In genomic region chr7:106767498-106768323, GRCh38 we compare ENCODE assay signal across 8 cellular contexts.
DNase-seq lines count a peak whose midpoint lies in the region; ATAC-seq, FAIRE-seq and TF ChIP-seq lines count a peak whose summit lies in the region.

No MANE protein-coding gene starts in this region.

- H3K27me3 Mint-ChIP-seq in activated T-helper 2 cell treated with anti-CD3 and anti-CD28 coated beads, Interferon-gamma antibody, Interleukin-2, Interleukin-4, amounts not matched to agents 10 μg/mL and 5 μg/mL and 100 μg/mL, durations not matched to agents 14 hours and 24 hours and 36 hours (ENCODE audit: low read depth), result no peaks in the 10 kb centered on the region
- no peaks in the 10 kb centered on the region for H3K27me3 Mint-ChIP-seq in osteocyte (ENCODE audit: unreplicated experiment)

- peaks cover under 1% of the 10 kb centered on the region for H3K36me3 Mint-ChIP-seq in activated T-helper 2 cell treated with anti-CD3 and anti-CD28 coated beads, Interferon-gamma antibody, Interleukin-2, Interleukin-4, amounts not matched to agents 10 μg/mL and 5 μg/mL and 100 μg/mL, durations not matched to agents 14 hours and 24 hours and 36 hours (ENCODE audit: low read depth)
- H3K36me3 Mint-ChIP-seq in osteocyte (ENCODE audit: unreplicated experiment), result no peaks in the 10 kb centered on the region

- no peak for TF ChIP-seq CTCF in right lobe of liver (IDR thresholded peaks at IDR 0.05)
- TF ChIP-seq CTCF in HepG2 (CRISPR knock-in tag; IDR thresholded peaks at IDR 0.05), result no peak
- no peak for TF ChIP-seq CTCF in osteocyte (IDR thresholded peaks at IDR 0.05)

- TF ChIP-seq EP300 in HepG2 (IDR thresholded peaks at IDR 0.05; ENCODE audit: low read depth in 2 of 2, low read length in 2 of 2) (no peak), HepG2 (CRISPR knock-in tag; IDR thresholded peaks at IDR 0.05; ENCODE audit: borderline replicate concordance) (no peak)

- peaks cover 46% of the 10 kb centered on the region for H3K4me1 Mint-ChIP-seq in activated T-helper 2 cell treated with anti-CD3 and anti-CD28 coated beads, Interferon-gamma antibody, Interleukin-2, Interleukin-4, amounts not matched to agents 10 μg/mL and 5 μg/mL and 100 μg/mL, durations not matched to agents 14 hours and 24 hours and 36 hours (ENCODE audit: low read depth)
- H3K4me1 Mint-ChIP-seq in osteocyte (ENCODE audit: unreplicated experiment), result peaks cover 39% of the 10 kb centered on the region

- peak in 3 of 4 donors; percentile 46 to 64 (median 50) for ATAC-seq in right lobe of liver
- ATAC-seq in HepG2, result no peak
- ATAC-seq in HG03066 (IDR thresholded peaks at IDR 0.05; ENCODE audit: low read depth, unreplicated experiment), result peak; percentile 65

- peaks cover 8% of the 10 kb centered on the region for H3K9me3 Mint-ChIP-seq in activated T-helper 2 cell treated with anti-CD3 and anti-CD28 coated beads, Interferon-gamma antibody, Interleukin-2, Interleukin-4, amounts not matched to agents 10 μg/mL and 5 μg/mL and 100 μg/mL, durations not matched to agents 14 hours and 24 hours and 36 hours
- H3K9me3 Mint-ChIP-seq in osteocyte (ENCODE audit: unreplicated experiment), result no peaks in the 10 kb centered on the region

- no peak for TF ChIP-seq POLR2A in right lobe of liver (IDR thresholded peaks at IDR 0.05)
- no peak for TF ChIP-seq POLR2A in HepG2 (IDR thresholded peaks at IDR 0.05; ENCODE audit: insufficient read depth in 1 of 2, low read depth in 2 of 2, low read length in 2 of 2)

- H2AFZ ChIP-seq in HepG2 (ENCODE audit: low read length), result no peak overlapping the region

- no peak for TF ChIP-seq RAD21 in HepG2 (CRISPR knock-in tag; IDR thresholded peaks at IDR 0.05)

- CTCF ChIA-PET in HepG2 (lab: Yijun Ruan, JAX; ENCODE audit: low intra/inter-chr PET ratio, low total read pairs), result no interaction called here

- H3K27ac Mint-ChIP-seq in activated T-helper 2 cell treated with anti-CD3 and anti-CD28 coated beads, Interferon-gamma antibody, Interleukin-2, Interleukin-4, amounts not matched to agents 10 μg/mL and 5 μg/mL and 100 μg/mL, durations not matched to agents 14 hours and 24 hours and 36 hours, result peak overlapping the region; percentile 76
- peak overlapping the region; percentile 66 for H3K27ac Mint-ChIP-seq in osteocyte (ENCODE audit: unreplicated experiment)

- in situ Hi-C loops in HepG2 (cut with HindIII; ENCODE audit: extremely low pct_ligation_motif_present, low pct_unique_long_range_greater_than_20kb), result no loop called here

- 59% methylated on average over 8 of the region's 8 CpGs for WGBS in right lobe of liver (ENCODE audit: insufficient coverage, low coverage, low lambda C conversion rate, missing lambda C conversion rate)
- WGBS in HepG2 (ENCODE audit: low lambda C conversion rate), result 32% methylated on average over 8 of the region's 8 CpGs

- H3K27me3 ChIP-seq in right lobe of liver (no peaks in the 10 kb centered on the region), HepG2 (ENCODE audit: control insufficient read depth in 1 of 2, insufficient read depth in 2 of 2, low read length in 2 of 2) (peaks cover 0 to 5% of the 10 kb centered on the region in 2 experiments; a peak in 1 of 5 replicates)

- no peak overlapping the region for H3K4me2 ChIP-seq in HepG2 (ENCODE audit: low read depth, low read length)

- no peak overlapping the region for H3K27ac ChIP-seq in right lobe of liver
- H3K27ac ChIP-seq in HepG2 (ENCODE audit: extremely low read length, insufficient read depth, low read length), result no peak overlapping the region

- no TSS peak for BruUV-seq in HepG2 (replicated peaks; lab: Mats Ljungman, UMichigan)

- no peaks in the 10 kb centered on the region for H3K79me2 ChIP-seq in HepG2 (ENCODE audit: insufficient read depth, low read length)

- no peak overlapping the region for H3K4me3 ChIP-seq in right lobe of liver
- H3K4me3 ChIP-seq in HepG2 (replicated peaks in 1 of 3; ENCODE audit: insufficient read depth in 1 of 3, low read depth in 2 of 3, low read length in 3 of 3), result no peak overlapping the region

- H3K36me3 ChIP-seq in right lobe of liver, result no peaks in the 10 kb centered on the region
- no peaks in the 10 kb centered on the region for H3K36me3 ChIP-seq in HepG2 (replicated peaks in 1 of 2; ENCODE audit: control insufficient read depth in 1 of 2, insufficient read depth in 2 of 2, low read length in 2 of 2)

- H3K9ac ChIP-seq in HepG2 (ENCODE audit: insufficient read depth, low read depth, low read length), result no peak overlapping the region

- H3K9me3 ChIP-seq in right lobe of liver (no peaks in the 10 kb centered on the region), HepG2 (ENCODE audit: low read length) (no peaks in the 10 kb centered on the region)

- peak overlapping the region; percentile 44 for H3K4me3 Mint-ChIP-seq in activated T-helper 2 cell treated with anti-CD3 and anti-CD28 coated beads, Interferon-gamma antibody, Interleukin-2, Interleukin-4, amounts not matched to agents 10 μg/mL and 5 μg/mL and 100 μg/mL, durations not matched to agents 14 hours and 24 hours and 36 hours (ENCODE audit: low read depth)
- peak overlapping the region; percentile 39 for H3K4me3 Mint-ChIP-seq in osteocyte (ENCODE audit: unreplicated experiment)

- no peak for DNase-seq in right lobe of liver
- no peak for DNase-seq in HepG2 (ENCODE audit: low spot score)
- no peak for DNase-seq in activated T-helper 2 cell treated with anti-CD3 and anti-CD28 coated beads, Interferon-gamma antibody, Interleukin-2, Interleukin-4, amounts not matched to agents 10 μg/mL and 5 μg/mL and 100 μg/mL, durations not matched to agents 14 hours and 24 hours and 36 hours (ENCODE audit: low spot score)
- DNase-seq in osteocyte (ENCODE audit: extremely low spot score, unreplicated experiment), result no peak
- DNase-seq in Ammon's horn (ENCODE audit: low spot score), result no peak
- DNase-seq in NCI-H2081 (lab: John Stamatoyannopoulos, UW), result no peak
- no peak for DNase-seq in kidney glomerular epithelial cell (lab: John Stamatoyannopoulos, UW)

- FAIRE-seq in HepG2 (lab: Jason Lieb, UNC), result no peak

- H3K4me1 ChIP-seq in right lobe of liver (no peaks in the 10 kb centered on the region), HepG2 (ENCODE audit: insufficient read depth, low read length) (no peaks in the 10 kb centered on the region)

- POLR2A ChIA-PET in HepG2 (lab: Yijun Ruan, JAX), result no interaction called here

- intact Hi-C loops in right lobe of liver (cut with DNase I), result no loop called here
- intact Hi-C loops in HepG2 (cut with micrococcal nuclease; ENCODE audit: unreplicated experiment), result no loop called here
- intact Hi-C loops in activated T-helper 2 cell treated with anti-CD3 and anti-CD28 coated beads, Interferon-gamma antibody, Interleukin-2, Interleukin-4, amounts not matched to agents 10 μg/mL and 5 μg/mL and 100 μg/mL, durations not matched to agents 14 hours and 24 hours and 36 hours (cut with micrococcal nuclease), result loop anchor here (5.0 kb wide), 2 partner anchors 35 to 420 kb away; no protein-coding TSS in a partner anchor

- no peaks in the 10 kb centered on the region for H4K20me1 ChIP-seq in HepG2 (ENCODE audit: insufficient read depth, low read length)

TF ChIP-seq in HepG2, 621 proteins besides CTCF, POLR2A, EP300 and RAD21:
- TF ChIP-seq RBM39 (IDR thresholded peaks at IDR 0.05; ENCODE audit: low read depth, low read length, poor library complexity, severe bottlenecking), result no peak
- TF ChIP-seq CENPBD1 (CRISPR knock-in tag; IDR thresholded peaks at IDR 0.05; ENCODE audit: borderline replicate concordance, low read depth), result no peak
- no peak for TF ChIP-seq HOXA5 (CRISPR knock-in tag; IDR thresholded peaks at IDR 0.05)
- TF ChIP-seq SP4 (CRISPR knock-in tag; IDR thresholded peaks at IDR 0.05), result no peak
- TF ChIP-seq ZNF839 (CRISPR knock-in tag; IDR thresholded peaks at IDR 0.05; ENCODE audit: borderline replicate concordance), result no peak
- TF ChIP-seq ZSCAN29 (CRISPR knock-in tag; conservative IDR thresholded peaks at IDR 0.05), result no peak
- no peak for TF ChIP-seq ZBTB7B (CRISPR knock-in tag; IDR thresholded peaks at IDR 0.05)
- no peak for TF ChIP-seq MAFF (IDR thresholded peaks at IDR 0.05; ENCODE audit: low read depth, low read length)
- TF ChIP-seq RARA (CRISPR knock-in tag; IDR thresholded peaks at IDR 0.05), result no peak
- TF ChIP-seq TEAD2 (CRISPR knock-in tag; IDR thresholded peaks at IDR 0.05), result no peak
- no peak for TF ChIP-seq HHEX (CRISPR knock-in tag; IDR thresholded peaks at IDR 0.05)
- TF ChIP-seq ETV5 (CRISPR knock-in tag; IDR thresholded peaks at IDR 0.05; ENCODE audit: borderline replicate concordance), result no peak
